8 cellular contexts compared by ENCODE assay signal in the genomic region with DNA sequence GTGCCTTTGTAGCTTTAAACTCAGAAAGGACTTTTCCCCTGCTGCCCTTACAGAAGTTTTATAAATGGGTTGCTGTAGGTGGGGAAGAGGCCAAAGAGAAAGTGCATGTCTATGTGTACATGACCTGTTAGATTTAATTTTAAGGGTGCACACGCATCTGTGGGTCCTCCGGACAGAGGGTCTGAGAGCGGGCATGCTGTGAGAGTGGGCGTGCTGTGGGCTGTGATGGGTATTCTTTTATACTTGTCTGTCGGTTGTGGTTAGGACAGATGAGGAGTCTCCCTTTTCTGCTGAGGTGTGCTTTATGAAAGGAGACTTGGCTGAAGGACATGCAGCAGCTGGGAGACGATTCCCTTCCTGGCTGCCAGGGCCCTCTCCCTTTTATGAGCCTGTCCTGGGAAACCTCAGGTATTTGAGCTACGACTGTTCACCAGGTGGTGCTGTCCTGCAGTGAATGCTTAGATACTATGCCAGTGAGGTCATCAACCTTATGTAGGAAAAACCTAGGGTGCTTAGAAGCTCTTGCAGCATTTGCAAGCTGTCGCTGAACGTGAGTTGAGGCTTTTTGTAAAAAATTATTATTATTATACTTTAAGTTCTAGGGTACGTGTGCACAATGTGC.
DNase-seq lines count a peak whose midpoint lies in the region; ATAC-seq and TF ChIP-seq lines count a peak whose summit lies in the region.

No MANE protein-coding gene starts in this region.

- no peak for ATAC-seq in GM21367 (IDR thresholded peaks at IDR 0.05; ENCODE audit: unreplicated experiment)
- no peak for ATAC-seq in GM18868 (IDR thresholded peaks at IDR 0.05; ENCODE audit: unreplicated experiment)

- peak; percentile 58 for DNase-seq in activated CD4-positive, alpha-beta T cell treated with anti-CD3 and anti-CD28 coated beads, Interleukin-2, amount 10 ng/mL, durations not matched to agents 24 days and 14 days
- DNase-seq in activated CD4-positive, alpha-beta T cell treated with anti-CD3 and anti-CD28 coated beads for 1 hour = no peak
- peak; percentile 32 for DNase-seq in NCI-H510A treated with DMSO at 0.1 percent for 48 hours (lab: John Stamatoyannopoulos, UW)
- DNase-seq in choroid plexus epithelial cell (ENCODE audit: low read depth) = peak; percentile 82
- no peak for DNase-seq in mesothelial cell of epicardium (ENCODE audit: low spot score in 2 of 2, unreplicated experiment in 2 of 2)
- DNase-seq in NK-92 (lab: John Stamatoyannopoulos, UW; ENCODE audit: unreplicated experiment) = no peak

- H3K4me3 ChIP-seq in choroid plexus epithelial cell (ENCODE audit: low read depth, low read length) = no peak overlapping the region

- intact Hi-C loops in activated CD4-positive, alpha-beta T cell treated with anti-CD3 and anti-CD28 coated beads, Interleukin-2, amount 10 ng/mL, durations not matched to agents 24 days and 14 days (cut with micrococcal nuclease) = loop anchor here (1.0 kb wide), 1 partner anchor 82 kb away; no protein-coding TSS in a partner anchor

- H3K27ac Mint-ChIP-seq in activated CD4-positive, alpha-beta T cell treated with anti-CD3 and anti-CD28 coated beads, Interleukin-2, amount 10 ng/mL, durations not matched to agents 24 days and 14 days = no peak overlapping the region
- peak overlapping the region; percentile 83 for H3K27ac Mint-ChIP-seq in mesothelial cell of epicardium

- peaks cover 5% of the 10 kb centered on the region for H3K27me3 Mint-ChIP-seq in activated CD4-positive, alpha-beta T cell treated with anti-CD3 and anti-CD28 coated beads, Interleukin-2, amount 10 ng/mL, durations not matched to agents 24 days and 14 days
- no peaks in the 10 kb centered on the region for H3K27me3 Mint-ChIP-seq in mesothelial cell of epicardium (ENCODE audit: low read depth)

- H3K4me3 Mint-ChIP-seq in activated CD4-positive, alpha-beta T cell treated with anti-CD3 and anti-CD28 coated beads, Interleukin-2, amount 10 ng/mL, durations not matched to agents 24 days and 14 days = no peak overlapping the region
- H3K4me3 Mint-ChIP-seq in mesothelial cell of epicardium = no peak overlapping the region

- TF ChIP-seq CTCF in choroid plexus epithelial cell (conservative IDR thresholded peaks at IDR 0.05; ENCODE audit: low read depth, low read length) = peak; percentile 58
- TF ChIP-seq CTCF in mesothelial cell of epicardium (IDR thresholded peaks at IDR 0.05; ENCODE audit: unreplicated experiment) = no peak

- peaks cover 7% of the 10 kb centered on the region for H3K9me3 Mint-ChIP-seq in activated CD4-positive, alpha-beta T cell treated with anti-CD3 and anti-CD28 coated beads, Interleukin-2, amount 10 ng/mL, durations not matched to agents 24 days and 14 days
- H3K9me3 Mint-ChIP-seq in mesothelial cell of epicardium = peaks cover 30% of the 10 kb centered on the region

- H3K4me1 Mint-ChIP-seq in activated CD4-positive, alpha-beta T cell treated with anti-CD3 and anti-CD28 coated beads, Interleukin-2, amount 10 ng/mL, durations not matched to agents 24 days and 14 days = no peaks in the 10 kb centered on the region
- peaks cover 46% of the 10 kb centered on the region for H3K4me1 Mint-ChIP-seq in mesothelial cell of epicardium

- H3K36me3 Mint-ChIP-seq in activated CD4-positive, alpha-beta T cell treated with anti-CD3 and anti-CD28 coated beads, Interleukin-2, amount 10 ng/mL, durations not matched to agents 24 days and 14 days (ENCODE audit: low read depth) = no peaks in the 10 kb centered on the region
- H3K36me3 Mint-ChIP-seq in mesothelial cell of epicardium = peaks cover 36% of the 10 kb centered on the region

Comparison
In these comparisons a context has a peak if more than half of its experiments do, and no peak if none do; other contexts are left out.
1. DNase-seq: peak in activated CD4-positive, alpha-beta T cell treated with anti-CD3 and anti-CD28 coated beads, Interleukin-2, amount 10 ng/mL, durations not matched to agents 24 days and 14 days (single experiment), NCI-H510A treated with DMSO at 0.1 percent for 48 hours (single experiment) and choroid plexus epithelial cell (single experiment); none in activated CD4-positive, alpha-beta T cell treated with anti-CD3 and anti-CD28 coated beads for 1 hour (single experiment), mesothelial cell of epicardium (0 of 2) and NK-92 (single experiment).